Comparison of ENCODE assay signal across 1 cellular context in genomic region chr16:30775381-30776099, GRCh38.
TF ChIP-seq lines count a peak whose summit lies in the region.

No MANE protein-coding gene starts in this region.

TF ChIP-seq in HepG2, 621 proteins besides CTCF, POLR2A, EP300 and RAD21 (continued from another document and continues in another):
- peak; percentile 95 for TF ChIP-seq MXD3 (CRISPR knock-in tag; IDR thresholded peaks at IDR 0.05)
- no peak for TF ChIP-seq ZNF7 (CRISPR knock-in tag; IDR thresholded peaks at IDR 0.05)
- TF ChIP-seq PBX3 (CRISPR knock-in tag; IDR thresholded peaks at IDR 0.05; ENCODE audit: borderline replicate concordance) = no peak; the same call in 1 of the 2 replicates
- no peak for TF ChIP-seq ZNF530 (CRISPR knock-in tag; IDR thresholded peaks at IDR 0.05; ENCODE audit: low read depth)
- peak; percentile 87 for TF ChIP-seq TGIF2 (CRISPR knock-in tag; IDR thresholded peaks at IDR 0.05)
- peak; percentile 90 for TF ChIP-seq IRX3 (CRISPR knock-in tag; IDR thresholded peaks at IDR 0.05; ENCODE audit: borderline replicate concordance, low read depth)
- TF ChIP-seq ZNF605 (CRISPR knock-in tag; IDR thresholded peaks at IDR 0.05) = no peak; the same call in 1 of the 2 replicates
- TF ChIP-seq ZBTB44 (CRISPR knock-in tag; IDR thresholded peaks at IDR 0.05) = no peak; the same call in 1 of the 2 replicates
- peak; percentile 24 for TF ChIP-seq CAMTA2 (CRISPR knock-in tag; IDR thresholded peaks at IDR 0.05; ENCODE audit: borderline replicate concordance)
- peak; percentile 83; the same call in 1 of the 2 replicates for TF ChIP-seq ZNF296 (CRISPR knock-in tag; conservative IDR thresholded peaks at IDR 0.05)
- TF ChIP-seq ZNF160 (CRISPR knock-in tag; IDR thresholded peaks at IDR 0.05) = peak; percentile 13; the same call in 1 of the 2 replicates
- TF ChIP-seq ELF1 (CRISPR knock-in tag; IDR thresholded peaks at IDR 0.05) = peak; percentile 87
- TF ChIP-seq ZNF749 (CRISPR knock-in tag; IDR thresholded peaks at IDR 0.05; ENCODE audit: borderline replicate concordance) = peak; percentile 97
- no peak for TF ChIP-seq STAG1 (CRISPR knock-in tag; IDR thresholded peaks at IDR 0.05)
- TF ChIP-seq NFIC (IDR thresholded peaks at IDR 0.05; ENCODE audit: low read length) = 0 out of 2 replicates have a peak, but pooled peaks have one; percentile 43
- peak; percentile 66; the same call in 1 of the 2 replicates for TF ChIP-seq ARID5B (CRISPR knock-in tag; IDR thresholded peaks at IDR 0.05)
- peak; percentile 75 for TF ChIP-seq ZSCAN22 (CRISPR knock-in tag; IDR thresholded peaks at IDR 0.05)
- TF ChIP-seq NKX3-1 (CRISPR knock-in tag; IDR thresholded peaks at IDR 0.05) = peak; percentile 82
- TF ChIP-seq ZNF570 (CRISPR knock-in tag; IDR thresholded peaks at IDR 0.05; ENCODE audit: borderline replicate concordance) = no peak; the same call in 1 of the 2 replicates
- no peak; the same call in 1 of the 2 replicates for TF ChIP-seq ZNF3 (CRISPR knock-in tag; IDR thresholded peaks at IDR 0.05)
- TF ChIP-seq SAFB2 (CRISPR knock-in tag; IDR thresholded peaks at IDR 0.05; ENCODE audit: borderline replicate concordance, low read depth) = peak; percentile 100
- TF ChIP-seq NR2F1 (CRISPR knock-in tag; IDR thresholded peaks at IDR 0.05) = peak in 1 of 2 experiments; percentile 56; a peak in 2 of 4 replicates
- no peak; the same call in 1 of the 2 replicates for TF ChIP-seq SNAI1 (CRISPR knock-in tag; IDR thresholded peaks at IDR 0.05; ENCODE audit: borderline replicate concordance)
- peak; percentile 51; the same call in 1 of the 2 replicates for TF ChIP-seq PHF21A (CRISPR knock-in tag; IDR thresholded peaks at IDR 0.05)
- 0 out of 2 replicates have a peak, but pooled peaks have one; percentile 23 for TF ChIP-seq CREBL2 (CRISPR knock-in tag; IDR thresholded peaks at IDR 0.05; ENCODE audit: borderline replicate concordance)
- TF ChIP-seq ZNF614 (CRISPR knock-in tag; IDR thresholded peaks at IDR 0.05; ENCODE audit: borderline replicate concordance) = peak; percentile 82; the same call in 1 of the 2 replicates
- peak; percentile 46; the same call in 1 of the 2 replicates for TF ChIP-seq LBX2 (CRISPR knock-in tag; IDR thresholded peaks at IDR 0.05; ENCODE audit: borderline replicate concordance)
- TF ChIP-seq NAIF1 (CRISPR knock-in tag; IDR thresholded peaks at IDR 0.05; ENCODE audit: borderline replicate concordance) = no peak; the same call in 1 of the 2 replicates
- TF ChIP-seq ZNF253 (CRISPR knock-in tag; IDR thresholded peaks at IDR 0.05; ENCODE audit: borderline replicate concordance) = peak; percentile 79; the same call in 1 of the 2 replicates
- no peak for TF ChIP-seq ZNF101 (CRISPR knock-in tag; IDR thresholded peaks at IDR 0.05; ENCODE audit: borderline replicate concordance, low read depth)
- TF ChIP-seq BRD4 (CRISPR knock-in tag; IDR thresholded peaks at IDR 0.05) = peak; percentile 48; the same call in 1 of the 2 replicates
- TF ChIP-seq ATF7-NPFF (CRISPR knock-in tag; IDR thresholded peaks at IDR 0.05; ENCODE audit: low read depth) = peak; percentile 94
- no peak for TF ChIP-seq ZSCAN12 (CRISPR knock-in tag; IDR thresholded peaks at IDR 0.05)
- peak; percentile 74 for TF ChIP-seq MED13 (CRISPR knock-in tag; IDR thresholded peaks at IDR 0.05)
- peak; percentile 87 for TF ChIP-seq HNF1B (CRISPR knock-in tag; IDR thresholded peaks at IDR 0.05)
- TF ChIP-seq ZNF460 (CRISPR knock-in tag; IDR thresholded peaks at IDR 0.05; ENCODE audit: borderline replicate concordance) = no peak
- peak; percentile 9; the same call in 1 of the 2 replicates for TF ChIP-seq SRF (IDR thresholded peaks at IDR 0.05; ENCODE audit: low read depth, low read length)
- peak; percentile 92 for TF ChIP-seq ZNF30 (CRISPR knock-in tag; IDR thresholded peaks at IDR 0.05)
- TF ChIP-seq ZNF34 (CRISPR knock-in tag; IDR thresholded peaks at IDR 0.05; ENCODE audit: borderline replicate concordance) = peak; percentile 98; the same call in 1 of the 2 replicates
- TF ChIP-seq TFDP1 (CRISPR knock-in tag; IDR thresholded peaks at IDR 0.05; ENCODE audit: borderline replicate concordance) = peak; percentile 73
- TF ChIP-seq MAX (IDR thresholded peaks at IDR 0.05) = peak; percentile 89
- no peak for TF ChIP-seq ARNT (IDR thresholded peaks at IDR 0.05)
- TF ChIP-seq ZC3H4 (CRISPR knock-in tag; IDR thresholded peaks at IDR 0.05; ENCODE audit: borderline replicate concordance) = no peak
- peak; percentile 91; the same call in 1 of the 2 replicates for TF ChIP-seq ZNF446 (CRISPR knock-in tag; IDR thresholded peaks at IDR 0.05)
- TF ChIP-seq ZNF562 (CRISPR knock-in tag; IDR thresholded peaks at IDR 0.05; ENCODE audit: borderline replicate concordance) = no peak; the same call in 1 of the 2 replicates
- no peak for TF ChIP-seq NFRKB (IDR thresholded peaks at IDR 0.05)
- peak; percentile 98 for TF ChIP-seq ZNF546 (CRISPR knock-in tag; conservative IDR thresholded peaks at IDR 0.05)
- no peak for TF ChIP-seq ZNF816 (CRISPR knock-in tag; IDR thresholded peaks at IDR 0.05; ENCODE audit: borderline replicate concordance)
- no peak for TF ChIP-seq FOXP1 (IDR thresholded peaks at IDR 0.05)
- 0 out of 2 replicates have a peak, but pooled peaks have one; percentile 6 for TF ChIP-seq FOXP1 (CRISPR knock-in tag; IDR thresholded peaks at IDR 0.05)
- peak; percentile 98 for TF ChIP-seq THAP11 (CRISPR knock-in tag; IDR thresholded peaks at IDR 0.05)
- 0 out of 2 replicates have a peak, but pooled peaks have one; percentile 83 for TF ChIP-seq STAT6 (CRISPR knock-in tag; IDR thresholded peaks at IDR 0.05; ENCODE audit: borderline replicate concordance)
- TF ChIP-seq ZNF576 (CRISPR knock-in tag; IDR thresholded peaks at IDR 0.05) = no peak
